Comparison of ENCODE assay signal across 8 cellular contexts in genomic region chr16:3182608-3183444, GRCh38. TPM values are rescaled to one million over a fixed set of nuclear protein-coding genes. Genes with fewer than 3 reads are reported as not detected.
DNase-seq lines count a peak whose midpoint lies in the region; ATAC-seq and TF ChIP-seq lines count a peak whose summit lies in the region.

No MANE protein-coding gene starts in this region.

- in situ Hi-C loops in astrocyte of the spinal cord (cut with HindIII; ENCODE audit: low sequenced_read_pairs), result no loop called here

- peaks cover 42% of the 10 kb centered on the region for H3F3A ChIP-seq in PC-9 (ENCODE audit: insufficient read depth, low read depth)

- no peaks in the 10 kb centered on the region for H3K36me3 ChIP-seq in PC-9 (ENCODE audit: low read depth)

- no TSS peak for BruUV-seq in PC-9 (replicated peaks; lab: Mats Ljungman, UMichigan)

- H3K79me2 ChIP-seq in PC-9 (ENCODE audit: low read depth), result no peaks in the 10 kb centered on the region

- DNase-seq in NCI-H146 (lab: John Stamatoyannopoulos, UW) (peak; percentile 60), NCI-H146 treated with DMSO at 0.1 percent for 48 hours (lab: John Stamatoyannopoulos, UW; ENCODE audit: unreplicated experiment) (no peak), PC-9 (peak in 1 of 2 experiments; percentile 60), astrocyte of the spinal cord (ENCODE audit: low read depth, low spot score) (peak; percentile 39), iPS-NIHi11 (ENCODE audit: low spot score) (peak; percentile 60)
- peak; percentile 65 to 72 for DNase-seq in stimulated activated CD8-positive, alpha-beta memory T cell treated with anti-CD3 and anti-CD28 coated beads, Interleukin-2, amount 100 ng/mL, for 48 hours (ENCODE audit: low read depth in 2 of 2)

- peak overlapping the region; percentile 76 for H3K4me2 ChIP-seq in PC-9

- H3K9me2 ChIP-seq in PC-9 (ENCODE audit: insufficient read depth), result no peaks in the 10 kb centered on the region

- TF ChIP-seq CTCF in PC-9 (conservative IDR thresholded peaks at IDR 0.05) (peak; percentile 57), astrocyte of the spinal cord (IDR thresholded peaks at IDR 0.05; ENCODE audit: low read depth, low read length) (peak; percentile 45)

- no peaks in the 10 kb centered on the region for H3K27me3 ChIP-seq in PC-9 (ENCODE audit: insufficient read depth, low read depth)

- no peak overlapping the region for H3K27ac ChIP-seq in PC-9

- no peaks in the 10 kb centered on the region for H3K9me3 ChIP-seq in PC-9 (ENCODE audit: insufficient read depth, low read depth)

- POLR2A ChIA-PET in PC-9 (lab: Charles Lee; ENCODE audit: unreplicated experiment), result no interaction called here

- no peaks in the 10 kb centered on the region for H4K20me1 ChIP-seq in PC-9 (ENCODE audit: insufficient read depth)

- ATAC-seq in GM18873 (IDR thresholded peaks at IDR 0.05; ENCODE audit: low FRiP score, unreplicated experiment) (no peak), GM21390 (IDR thresholded peaks at IDR 0.05; ENCODE audit: unreplicated experiment) (no peak)

- H2AFZ ChIP-seq in PC-9, result peak overlapping the region; percentile 95

- H3K4me1 ChIP-seq in PC-9 (replicated peaks; ENCODE audit: insufficient read depth), result 0 out of 2 replicates have a peak, but pooled peaks cover 5% of the 10 kb centered on the region

- intact Hi-C loops in PC-9 (cut with micrococcal nuclease; ENCODE audit: unreplicated experiment), result loop anchor here (10.0 kb wide), 1 partner anchor 322 kb away; the partner anchor contains the start of gene CLUAP1

- peak overlapping the region; percentile 71 for H3K4me3 ChIP-seq in PC-9
- H3K4me3 ChIP-seq in astrocyte of the spinal cord (ENCODE audit: low read depth, low read length), result peak overlapping the region; percentile 46

- CTCF ChIA-PET in PC-9 (lab: Charles Lee), result interaction anchor here (0.6 kb wide), 3 partner anchors 158 to 1315 kb away, joined by 3 to 15 read pairs (median 6); no protein-coding TSS in a partner anchor

RNA-seq across cellular contexts. Expression of gene OR1F1, which starts 5.2 kb away (rescaled TPM):
- 1.2 and 1.4 TPM in 2 replicates for total RNA-seq in PC-9 (2021)

RNA-seq across cellular contexts. Expression of gene ZNF213, which starts 48.0 kb away (rescaled TPM):
- total RNA-seq in PC-9 (2021), result 15.9 and 17.7 TPM in 2 replicates

RNA-seq across cellular contexts. Expression of gene ZNF200, which starts 52.1 kb away (rescaled TPM):
- total RNA-seq in PC-9 (2021), result 12.1 and 13.2 TPM in 2 replicates
